In the genomic region with DNA sequence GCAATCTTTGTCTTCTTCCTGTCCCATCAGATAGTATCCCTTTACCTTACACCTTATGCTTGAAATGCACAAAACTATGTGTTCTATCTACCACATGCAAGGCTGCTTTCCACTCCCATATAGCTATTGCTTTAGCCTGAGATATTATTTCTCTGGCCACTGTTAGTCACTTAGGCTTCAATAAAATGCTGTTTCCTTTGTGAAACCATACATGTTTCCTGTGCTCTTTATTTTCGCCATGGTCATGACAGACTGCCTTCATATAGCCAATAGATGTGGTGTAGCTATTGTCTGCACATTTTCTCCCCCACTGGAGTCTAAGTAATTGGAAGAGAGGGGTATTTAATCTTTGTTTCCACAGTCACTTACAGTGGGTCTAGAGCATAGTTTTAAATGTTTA, we compare ENCODE assay signal across 16 cellular contexts.
DNase-seq lines count a peak whose midpoint lies in the region; ATAC-seq and TF ChIP-seq lines count a peak whose summit lies in the region.
"Had no signal": no experiment of that assay in that cellular context is flagged by ENCODE, and none has a peak within 500 bp of the region (broad histone marks: within the 10 kb centered on the region; RNA-seq: fewer than 3 reads in every experiment).

No MANE protein-coding gene starts in this region.

- no peak for TF ChIP-seq EP300 in sigmoid colon (IDR thresholded peaks at IDR 0.05)

- no peaks in the 10 kb centered on the region for H3K79me2 ChIP-seq in neural progenitor cell (ENCODE audit: low read depth)

- no peak overlapping the region for H3K4me3 ChIP-seq in sigmoid colon
- H3K4me3 ChIP-seq in neural progenitor cell, result no peak overlapping the region
- H3K4me3 ChIP-seq: K562 had no signal

- H3K9ac ChIP-seq in neural progenitor cell, result no peak overlapping the region

- no peak overlapping the region for H3K27ac Mint-ChIP-seq in activated naive CD8-positive, alpha-beta T cell treated with anti-CD3 and anti-CD28 coated beads, Interleukin-2, amount 50 U/mL, for 24 hours
- no peak overlapping the region for H3K27ac Mint-ChIP-seq in activated naive CD8-positive, alpha-beta T cell treated with anti-CD3 and anti-CD28 coated beads for 36 hours
- no peak overlapping the region for H3K27ac Mint-ChIP-seq in activated T-helper 17 cell treated with anti-CD3 and anti-CD28 coated beads, Interleukin-2, amount 50 U/mL, for 72 hours
- H3K27ac Mint-ChIP-seq in natural killer cell (no peak overlapping the region), neural progenitor cell (no peak overlapping the region)
- H3K27ac Mint-ChIP-seq: CD4-positive, CD25-positive, alpha-beta regulatory T cell; H9 had no signal

- TF ChIP-seq CTCF in natural killer cell (IDR thresholded peaks at IDR 0.05) (no peak), sigmoid colon (IDR thresholded peaks at IDR 0.05) (no peak), neural progenitor cell (IDR thresholded peaks at IDR 0.05) (no peak)

- no peak for TF ChIP-seq POLR2A in sigmoid colon (IDR thresholded peaks at IDR 0.05)

- H3K9me3 ChIP-seq in sigmoid colon (no peaks in the 10 kb centered on the region), neural progenitor cell (ENCODE audit: low read depth) (no peaks in the 10 kb centered on the region)

- no peaks in the 10 kb centered on the region for H3F3A ChIP-seq in neural progenitor cell (ENCODE audit: low read depth)

- intact Hi-C loops in natural killer cell (cut with micrococcal nuclease), result no loop called here
- intact Hi-C loops in sigmoid colon (cut with DNase I), result no loop called here

- no peaks in the 10 kb centered on the region for H3K27me3 Mint-ChIP-seq in activated naive CD8-positive, alpha-beta T cell treated with anti-CD3 and anti-CD28 coated beads, Interleukin-2, amount 50 U/mL, for 24 hours
- no peaks in the 10 kb centered on the region for H3K27me3 Mint-ChIP-seq in activated naive CD8-positive, alpha-beta T cell treated with anti-CD3 and anti-CD28 coated beads for 36 hours
- no peaks in the 10 kb centered on the region for H3K27me3 Mint-ChIP-seq in activated T-helper 17 cell treated with anti-CD3 and anti-CD28 coated beads, Interleukin-2, amount 50 U/mL, for 72 hours
- peaks cover 7 to 9% of the 10 kb centered on the region in 2 donors for H3K27me3 Mint-ChIP-seq in natural killer cell (ENCODE audit: low read depth in 2 of 2)
- no peaks in the 10 kb centered on the region for H3K27me3 Mint-ChIP-seq in neural progenitor cell (ENCODE audit: insufficient read depth, low read depth)
- H3K27me3 Mint-ChIP-seq: CD4-positive, CD25-positive, alpha-beta regulatory T cell had no signal

- H3K4me3 Mint-ChIP-seq in activated naive CD8-positive, alpha-beta T cell treated with anti-CD3 and anti-CD28 coated beads, Interleukin-2, amount 50 U/mL, for 24 hours, result no peak overlapping the region
- no peak overlapping the region for H3K4me3 Mint-ChIP-seq in activated naive CD8-positive, alpha-beta T cell treated with anti-CD3 and anti-CD28 coated beads for 36 hours
- no peak overlapping the region for H3K4me3 Mint-ChIP-seq in activated T-helper 17 cell treated with anti-CD3 and anti-CD28 coated beads, Interleukin-2, amount 50 U/mL, for 72 hours
- H3K4me3 Mint-ChIP-seq in natural killer cell, result no peak overlapping the region
- H3K4me3 Mint-ChIP-seq in neural progenitor cell, result no peak overlapping the region
- H3K4me3 Mint-ChIP-seq: CD4-positive, CD25-positive, alpha-beta regulatory T cell; H9 had no signal

- H4K20me1 ChIP-seq in neural progenitor cell (ENCODE audit: low read depth), result no peaks in the 10 kb centered on the region

- H3K4me1 ChIP-seq in sigmoid colon, result peaks cover 0 to 14% (median 10%) of the 10 kb centered on the region in 4 donors
- no peaks in the 10 kb centered on the region for H3K4me1 ChIP-seq in neural progenitor cell

- no peak overlapping the region for H3K27ac ChIP-seq in sigmoid colon
- H3K27ac ChIP-seq in neural progenitor cell, result no peak overlapping the region
- H3K27ac ChIP-seq: 22Rv1 had no signal

- ATAC-seq in activated naive CD8-positive, alpha-beta T cell treated with anti-CD3 and anti-CD28 coated beads, Interleukin-2, amount 50 U/mL, for 24 hours, result peak; percentile 28
- ATAC-seq in activated T-helper 17 cell treated with anti-CD3 and anti-CD28 coated beads, Interleukin-2, amount 50 U/mL, for 72 hours (replicated peaks), result peak; percentile 52
- ATAC-seq in natural killer cell (peak; percentile 74 to 96 (median 79)), HG02678 (IDR thresholded peaks at IDR 0.05; ENCODE audit: unreplicated experiment) (no peak)
- ATAC-seq: HepG2, K562 had no signal

- no peaks in the 10 kb centered on the region for H3K4me1 Mint-ChIP-seq in activated naive CD8-positive, alpha-beta T cell treated with anti-CD3 and anti-CD28 coated beads, Interleukin-2, amount 50 U/mL, for 24 hours
- no peaks in the 10 kb centered on the region for H3K4me1 Mint-ChIP-seq in activated naive CD8-positive, alpha-beta T cell treated with anti-CD3 and anti-CD28 coated beads for 36 hours
- peaks cover 4% of the 10 kb centered on the region for H3K4me1 Mint-ChIP-seq in activated T-helper 17 cell treated with anti-CD3 and anti-CD28 coated beads, Interleukin-2, amount 50 U/mL, for 72 hours
- peaks cover 10 to 11% of the 10 kb centered on the region in 2 donors for H3K4me1 Mint-ChIP-seq in natural killer cell
- H3K4me1 Mint-ChIP-seq in neural progenitor cell, result no peaks in the 10 kb centered on the region
- H3K4me1 Mint-ChIP-seq: CD4-positive, CD25-positive, alpha-beta regulatory T cell had no signal

- 27 to 55% methylated on average over 1 of the region's 1 CpG for WGBS in sigmoid colon, 2 donors

- H3K9me3 Mint-ChIP-seq in activated naive CD8-positive, alpha-beta T cell treated with anti-CD3 and anti-CD28 coated beads, Interleukin-2, amount 50 U/mL, for 24 hours, result no peaks in the 10 kb centered on the region
- no peaks in the 10 kb centered on the region for H3K9me3 Mint-ChIP-seq in activated naive CD8-positive, alpha-beta T cell treated with anti-CD3 and anti-CD28 coated beads for 36 hours
- H3K9me3 Mint-ChIP-seq in activated T-helper 17 cell treated with anti-CD3 and anti-CD28 coated beads, Interleukin-2, amount 50 U/mL, for 72 hours, result no peaks in the 10 kb centered on the region
- H3K9me3 Mint-ChIP-seq in natural killer cell, result no peaks in the 10 kb centered on the region
- no peaks in the 10 kb centered on the region for H3K9me3 Mint-ChIP-seq in neural progenitor cell
- H3K9me3 Mint-ChIP-seq: H9 had no signal

- H3K27me3 ChIP-seq in sigmoid colon (no peaks in the 10 kb centered on the region), neural progenitor cell (no peaks in the 10 kb centered on the region)

- H3K4me2 ChIP-seq in neural progenitor cell, result no peak overlapping the region

- no peaks in the 10 kb centered on the region for H3K36me3 Mint-ChIP-seq in activated naive CD8-positive, alpha-beta T cell treated with anti-CD3 and anti-CD28 coated beads, Interleukin-2, amount 50 U/mL, for 24 hours (ENCODE audit: low read depth)
- no peaks in the 10 kb centered on the region for H3K36me3 Mint-ChIP-seq in activated naive CD8-positive, alpha-beta T cell treated with anti-CD3 and anti-CD28 coated beads for 36 hours
- no peaks in the 10 kb centered on the region for H3K36me3 Mint-ChIP-seq in activated T-helper 17 cell treated with anti-CD3 and anti-CD28 coated beads, Interleukin-2, amount 50 U/mL, for 72 hours (ENCODE audit: low read depth)
- H3K36me3 Mint-ChIP-seq in natural killer cell (no peaks in the 10 kb centered on the region), neural progenitor cell (no peaks in the 10 kb centered on the region)
- H3K36me3 Mint-ChIP-seq: CD4-positive, CD25-positive, alpha-beta regulatory T cell had no signal

- H3K36me3 ChIP-seq in sigmoid colon (no peaks in the 10 kb centered on the region), neural progenitor cell (no peaks in the 10 kb centered on the region)

- no peak for DNase-seq in activated naive CD8-positive, alpha-beta T cell treated with anti-CD3 and anti-CD28 coated beads, Interleukin-2, amount 50 U/mL, for 24 hours
- DNase-seq in activated naive CD8-positive, alpha-beta T cell treated with anti-CD3 and anti-CD28 coated beads for 36 hours, result no peak
- DNase-seq in natural killer cell, result no peak
- no peak for DNase-seq in sigmoid colon
- DNase-seq in neural progenitor cell (ENCODE audit: low spot score), result no peak
- DNase-seq: Calu3; CD4-positive, CD25-positive, alpha-beta regulatory T cell; DMS 273 treated with DMSO at 0.1 percent for 48 hours; DMS79; GOT3; H9 had no signal

- H2AFZ ChIP-seq in neural progenitor cell (replicated peaks), result no peak overlapping the region
